Comparison of ENCODE assay signal across 8 cellular contexts in the genomic region with DNA sequence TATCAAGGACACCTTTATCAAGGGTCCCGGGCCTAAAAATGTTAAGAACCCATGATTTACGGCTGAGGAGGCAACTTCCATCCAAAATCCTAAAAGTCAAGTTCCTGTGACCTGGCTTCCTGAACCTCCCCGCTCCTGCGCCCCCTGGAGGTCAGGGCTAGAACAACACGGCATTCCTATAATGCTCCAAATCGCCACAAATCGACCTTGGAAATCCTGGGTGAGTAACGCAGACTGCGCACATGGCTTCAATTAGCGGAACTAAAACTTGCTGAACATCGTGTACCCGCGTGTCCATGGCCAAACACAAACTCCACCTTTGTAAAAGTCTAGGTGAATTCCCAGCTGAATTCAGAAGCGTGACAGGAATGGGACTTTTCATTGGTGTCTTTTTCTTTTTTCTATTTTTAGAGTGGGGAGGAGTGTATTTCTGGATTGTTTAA. TPM values are rescaled to one million over a fixed set of nuclear protein-coding genes. Genes with fewer than 3 reads are reported as not detected.
DNase-seq lines count a peak whose midpoint lies in the region; ATAC-seq, FAIRE-seq and TF ChIP-seq lines count a peak whose summit lies in the region.

No MANE protein-coding gene starts in this region.

- no peaks in the 10 kb centered on the region for H3K9me3 ChIP-seq in endothelial cell of umbilical vein (replicated peaks; ENCODE audit: control insufficient read depth, insufficient read depth, low read length)

- intact Hi-C loops in activated CD8-positive, alpha-beta T cell treated with anti-CD3 and anti-CD28 coated beads for 36 hours (cut with micrococcal nuclease) = no loop called here
- intact Hi-C loops in endothelial cell of umbilical vein (cut with micrococcal nuclease) = no loop called here
- intact Hi-C loops in natural killer cell (cut with micrococcal nuclease) = no loop called here

- FAIRE-seq in endothelial cell of umbilical vein (lab: Jason Lieb, UNC) = peak; percentile 85

- no peak overlapping the region for H2AFZ ChIP-seq in endothelial cell of umbilical vein (ENCODE audit: low read depth, low read length)

- DNase-seq in AG04449 (ENCODE audit: low read depth, low spot score) (peak; percentile 41), GM19238 (ENCODE audit: insufficient read length, low spot score) (peak; percentile 39), NCI-H460 (ENCODE audit: extremely low read depth, low read depth) (peak; percentile 57), endothelial cell of umbilical vein (ENCODE audit: low read depth, low spot score) (peak; percentile 58), natural killer cell (peak; percentile 48)
- DNase-seq in activated CD8-positive, alpha-beta T cell treated with anti-CD3 and anti-CD28 coated beads for 36 hours = peak; percentile 55
- DNase-seq in stimulated activated naive CD4-positive, alpha-beta T cell treated with Interleukin-2 at 50 U/mL for 16 hours (lab: John Stamatoyannopoulos, UW) = peak; percentile 25

- no peaks in the 10 kb centered on the region for H3K79me2 ChIP-seq in endothelial cell of umbilical vein (ENCODE audit: control insufficient read depth, insufficient read depth, low read length)

- BruUV-seq in endothelial cell of umbilical vein (replicated peaks; lab: Mats Ljungman, UMichigan) = no TSS peak

- no peaks in the 10 kb centered on the region for H3K36me3 Mint-ChIP-seq in activated CD8-positive, alpha-beta T cell treated with anti-CD3 and anti-CD28 coated beads for 36 hours (ENCODE audit: low read depth)
- no peaks in the 10 kb centered on the region for H3K36me3 Mint-ChIP-seq in natural killer cell

- no peaks in the 10 kb centered on the region for H3K9me3 Mint-ChIP-seq in activated CD8-positive, alpha-beta T cell treated with anti-CD3 and anti-CD28 coated beads for 36 hours
- no peaks in the 10 kb centered on the region for H3K9me3 Mint-ChIP-seq in natural killer cell

- H3K27me3 ChIP-seq in endothelial cell of umbilical vein (ENCODE audit: control insufficient read depth in 2 of 2, insufficient read depth in 2 of 2, low read length in 2 of 2) = no peaks in the 10 kb centered on the region

- TF ChIP-seq CTCF in AG04449 (IDR thresholded peaks at IDR 0.05; ENCODE audit: insufficient read depth, low read length, missing control alignments) (peak; percentile 92), endothelial cell of umbilical vein (IDR thresholded peaks at IDR 0.05; ENCODE audit: extremely low read depth in 1 of 2, insufficient read depth in 1 of 2, low read depth in 1 of 2, low read length in 2 of 2) (peak; percentile 93 to 99), natural killer cell (IDR thresholded peaks at IDR 0.05) (peak; percentile 94)
- peak; percentile 97 for TF ChIP-seq CTCF in activated CD8-positive, alpha-beta T cell treated with anti-CD3 and anti-CD28 coated beads for 36 hours (IDR thresholded peaks at IDR 0.05)

- H3K4me3 Mint-ChIP-seq in activated CD8-positive, alpha-beta T cell treated with anti-CD3 and anti-CD28 coated beads for 36 hours = no peak overlapping the region
- H3K4me3 Mint-ChIP-seq in natural killer cell = no peak overlapping the region

- H3K4me2 ChIP-seq in endothelial cell of umbilical vein (ENCODE audit: insufficient read depth, low read length) = no peak overlapping the region

- H3K4me3 ChIP-seq in AG04449 (ENCODE audit: low read depth, low read length) (peak overlapping the region; percentile 16; the same call in 1 of the 2 replicates), endothelial cell of umbilical vein (replicated peaks in 1 of 3; ENCODE audit: insufficient read depth in 1 of 3, low read depth in 1 of 3, low read length in 3 of 3) (no peak overlapping the region)

- POLR2A ChIA-PET in AG04449 (lab: Yijun Ruan, JAX) = no interaction called here
- POLR2A ChIA-PET in activated CD8-positive, alpha-beta T cell treated with anti-CD3 and anti-CD28 coated beads for 36 hours (lab: Charles Lee) = no interaction called here
- POLR2A ChIA-PET in endothelial cell of umbilical vein (lab: Charles Lee) = no interaction called here

- H3K27me3 Mint-ChIP-seq in activated CD8-positive, alpha-beta T cell treated with anti-CD3 and anti-CD28 coated beads for 36 hours = peaks cover 8% of the 10 kb centered on the region
- peaks cover 17 to 27% of the 10 kb centered on the region in 2 donors for H3K27me3 Mint-ChIP-seq in natural killer cell (ENCODE audit: low read depth in 2 of 2)

- no peaks in the 10 kb centered on the region for H3K9me1 ChIP-seq in endothelial cell of umbilical vein (replicated peaks; ENCODE audit: control insufficient read depth, extremely low read depth, insufficient read depth, low read length)

- no peak overlapping the region for H3K27ac Mint-ChIP-seq in activated CD8-positive, alpha-beta T cell treated with anti-CD3 and anti-CD28 coated beads for 36 hours
- H3K27ac Mint-ChIP-seq in natural killer cell = no peak overlapping the region

- no peak overlapping the region for H3K27ac ChIP-seq in endothelial cell of umbilical vein (ENCODE audit: insufficient read depth, low read depth, low read length)

- dilution Hi-C loops in endothelial cell of umbilical vein (cut with MboI; ENCODE audit: extremely low pct_ligation_motif_present, low sequenced_read_pairs) = no loop called here

- no peak for ATAC-seq in activated CD8-positive, alpha-beta T cell treated with anti-CD3 and anti-CD28 coated beads for 36 hours
- peak; percentile 58 to 68 (median 61) for ATAC-seq in natural killer cell
- no peak for ATAC-seq in HG03460 (IDR thresholded peaks at IDR 0.05; ENCODE audit: unreplicated experiment)

- TF ChIP-seq POLR2A in endothelial cell of umbilical vein (IDR thresholded peaks at IDR 0.05; ENCODE audit: low read depth, low read length) = no peak

- no peaks in the 10 kb centered on the region for H3K4me1 ChIP-seq in endothelial cell of umbilical vein (ENCODE audit: control insufficient read depth, extremely low read depth, insufficient read depth, low read length)

- no peaks in the 10 kb centered on the region for H3K36me3 ChIP-seq in endothelial cell of umbilical vein (ENCODE audit: control insufficient read depth in 2 of 2, extremely low read depth in 1 of 2, insufficient read depth in 2 of 2, low read length in 2 of 2)

- CTCF ChIA-PET in AG04449 (lab: Yijun Ruan, JAX) (interaction anchor here (0.6 to 9.8 kb wide), 27 partner anchors 11 to 393 kb away, joined by 3 to 105 read pairs (median 3); a partner anchor contains a TSS), endothelial cell of umbilical vein (lab: Charles Lee) (interaction anchor here (0.6 to 2.5 kb wide), 13 partner anchors 8 to 1504 kb away, joined by 3 to 17 read pairs (median 4); no protein-coding TSS in a partner anchor)
- CTCF ChIA-PET in activated CD8-positive, alpha-beta T cell treated with anti-CD3 and anti-CD28 coated beads for 36 hours (lab: Charles Lee) = interaction anchor here (0.6 to 2.5 kb wide), 15 partner anchors 10 to 330 kb away, joined by 3 to 9 read pairs (median 4); a partner anchor contains a TSS

- peaks cover 5% of the 10 kb centered on the region for H3K4me1 Mint-ChIP-seq in activated CD8-positive, alpha-beta T cell treated with anti-CD3 and anti-CD28 coated beads for 36 hours (ENCODE audit: low read depth)
- H3K4me1 Mint-ChIP-seq in natural killer cell = peaks cover 15 to 16% of the 10 kb centered on the region in 2 donors

- H3K9ac ChIP-seq in endothelial cell of umbilical vein (replicated peaks; ENCODE audit: extremely low read depth, insufficient read depth, low read length) = no peak overlapping the region

- H4K20me1 ChIP-seq in endothelial cell of umbilical vein (replicated peaks; ENCODE audit: control insufficient read depth, extremely low read depth, insufficient read depth, low read length) = no peaks in the 10 kb centered on the region

RNA-seq across cellular contexts. Expression of a gene that starts 4.3 kb away (rescaled TPM):
- total RNA-seq in NCI-H460 (2014; rRNA removed; shearing (Covaris generic)) = 7.1 and 8.0 TPM in 2 replicates
- 4.3 and 5.4 TPM in 2 replicates for polyA plus RNA-seq in NCI-H460 (2014; cell fraction: nucleus; rRNA removed)
- 1 to 10 TPM in 1 of 2 experiments, under 1 TPM in 1; 0.65 to 2.2 TPM for total RNA-seq in activated CD8-positive, alpha-beta T cell treated with anti-CD3 and anti-CD28 coated beads for 36 hours
- 0.49 TPM in 1 of 2 replicates, not detected in the other for total RNA-seq in endothelial cell of umbilical vein
- polyA plus RNA-seq in endothelial cell of umbilical vein = 0.11 and 0.16 TPM in 2 replicates
- polyA plus RNA-seq in endothelial cell of umbilical vein (2011; cell fraction: cytosol; rRNA removed) = 0.05 and 0.07 TPM in 2 replicates
- polyA plus RNA-seq in endothelial cell of umbilical vein (2011; cell fraction: nucleus; rRNA removed) = 0.46 and 0.53 TPM in 2 replicates
- not detected in 2 replicates for polyA plus RNA-seq in endothelial cell of umbilical vein (2012)
- 0.30 TPM in 1 of 2 replicates, not detected in the other for polyA minus RNA-seq in endothelial cell of umbilical vein
- polyA minus RNA-seq in endothelial cell of umbilical vein (2011; cell fraction: cytosol; rRNA and poly(A)+ RNA removed) = 2.7 TPM
- 0.34 TPM in 1 of 2 replicates, not detected in the other for polyA minus RNA-seq in endothelial cell of umbilical vein (2011; cell fraction: nucleus; rRNA and poly(A)+ RNA removed)
- total RNA-seq in natural killer cell = 10 to 100 TPM; 11.4 to 42.7 (median 28.7) TPM

RNA-seq across cellular contexts. Expression of a gene that starts 26.6 kb away (rescaled TPM):
- total RNA-seq in NCI-H460 (2014; rRNA removed; shearing (Covaris generic)) = 0.03 TPM in 1 of 2 replicates, not detected in the other
- polyA plus RNA-seq in NCI-H460 (2014; cell fraction: nucleus; rRNA removed) = 0.62 and 0.68 TPM in 2 replicates
- total RNA-seq in activated CD8-positive, alpha-beta T cell treated with anti-CD3 and anti-CD28 coated beads for 36 hours = under 1 TPM in 1 of 2 experiments, not detected in 1; 0.18 TPM
- total RNA-seq in endothelial cell of umbilical vein (not detected in 2 replicates), natural killer cell (10 to 100 TPM in 1 of 3 donors, 1 to 10 TPM in 2; 4.3 to 15.5 (median 8.3) TPM)
- not detected in 2 replicates for polyA plus RNA-seq in endothelial cell of umbilical vein
- not detected in 2 replicates for polyA plus RNA-seq in endothelial cell of umbilical vein (2011; cell fraction: cytosol; rRNA removed)
- polyA plus RNA-seq in endothelial cell of umbilical vein (2011; cell fraction: nucleus; rRNA removed) = not detected in 2 replicates
- not detected in 2 replicates for polyA plus RNA-seq in endothelial cell of umbilical vein (2012)
- not detected in 2 replicates for polyA minus RNA-seq in endothelial cell of umbilical vein
- 5.9 TPM for polyA minus RNA-seq in endothelial cell of umbilical vein (2011; cell fraction: cytosol; rRNA and poly(A)+ RNA removed)
- polyA minus RNA-seq in endothelial cell of umbilical vein (2011; cell fraction: nucleus; rRNA and poly(A)+ RNA removed) = not detected in 2 replicates

RNA-seq across cellular contexts. Expression of a gene that starts 30.6 kb away (rescaled TPM):
- total RNA-seq in NCI-H460 (2014; rRNA removed; shearing (Covaris generic)) = 1.7 TPM in 2 replicates
- 1.9 and 3.3 TPM in 2 replicates for polyA plus RNA-seq in NCI-H460 (2014; cell fraction: nucleus; rRNA removed)
- total RNA-seq in activated CD8-positive, alpha-beta T cell treated with anti-CD3 and anti-CD28 coated beads for 36 hours = 10 to 100 TPM; 11.4 to 12.7 TPM
- total RNA-seq in endothelial cell of umbilical vein (8.3 and 9.4 TPM in 2 replicates), natural killer cell (10 to 100 TPM in 1 of 3 donors, 1 to 10 TPM in 2; 9.1 to 10.3 (median 9.5) TPM)
- polyA plus RNA-seq in endothelial cell of umbilical vein = 2.8 and 3.0 TPM in 2 replicates
- polyA plus RNA-seq in endothelial cell of umbilical vein (2011; cell fraction: cytosol; rRNA removed) = 0.84 and 1.7 TPM in 2 replicates
- 3.1 and 5.0 TPM in 2 replicates for polyA plus RNA-seq in endothelial cell of umbilical vein (2011; cell fraction: nucleus; rRNA removed)
- 3.0 and 6.4 TPM in 2 replicates for polyA plus RNA-seq in endothelial cell of umbilical vein (2012)
- polyA minus RNA-seq in endothelial cell of umbilical vein = 0.55 and 1.1 TPM in 2 replicates
- not detected for polyA minus RNA-seq in endothelial cell of umbilical vein (2011; cell fraction: cytosol; rRNA and poly(A)+ RNA removed)
- 1.1 and 2.5 TPM in 2 replicates for polyA minus RNA-seq in endothelial cell of umbilical vein (2011; cell fraction: nucleus; rRNA and poly(A)+ RNA removed)

RNA-seq across cellular contexts. Expression of a gene that starts 43.8 kb away (rescaled TPM):
- total RNA-seq in NCI-H460 (2014; rRNA removed; shearing (Covaris generic)) = 17.6 and 18.0 TPM in 2 replicates
- polyA plus RNA-seq in NCI-H460 (2014; cell fraction: nucleus; rRNA removed) = 43.5 and 54.9 TPM in 2 replicates
- 10 to 100 TPM; 14.2 to 14.9 TPM for total RNA-seq in activated CD8-positive, alpha-beta T cell treated with anti-CD3 and anti-CD28 coated beads for 36 hours
- total RNA-seq in endothelial cell of umbilical vein (15.8 and 20.7 TPM in 2 replicates), natural killer cell (10 to 100 TPM; 19.8 to 25.9 (median 20.0) TPM)
- 12.8 and 15.9 TPM in 2 replicates for polyA plus RNA-seq in endothelial cell of umbilical vein
- polyA plus RNA-seq in endothelial cell of umbilical vein (2011; cell fraction: cytosol; rRNA removed) = 8.6 and 11.5 TPM in 2 replicates
- polyA plus RNA-seq in endothelial cell of umbilical vein (2011; cell fraction: nucleus; rRNA removed) = 36.6 and 40.2 TPM in 2 replicates
- 11.9 and 12.7 TPM in 2 replicates for polyA plus RNA-seq in endothelial cell of umbilical vein (2012)
- 10.6 TPM in 2 replicates for polyA minus RNA-seq in endothelial cell of umbilical vein
- polyA minus RNA-seq in endothelial cell of umbilical vein (2011; cell fraction: cytosol; rRNA and poly(A)+ RNA removed) = 16.0 TPM
- 13.2 and 19.5 TPM in 2 replicates for polyA minus RNA-seq in endothelial cell of umbilical vein (2011; cell fraction: nucleus; rRNA and poly(A)+ RNA removed)

RNA-seq across cellular contexts. Expression of a gene that starts 49.0 kb away (rescaled TPM):
- 6.0 and 6.1 TPM in 2 replicates for total RNA-seq in NCI-H460 (2014; rRNA removed; shearing (Covaris generic))
- 9.7 and 14.5 TPM in 2 replicates for polyA plus RNA-seq in NCI-H460 (2014; cell fraction: nucleus; rRNA removed)
- total RNA-seq in activated CD8-positive, alpha-beta T cell treated with anti-CD3 and anti-CD28 coated beads for 36 hours = 10 to 100 TPM; 24.4 to 27.0 TPM
- 26.9 and 29.0 TPM in 2 replicates for total RNA-seq in endothelial cell of umbilical vein
- 4.6 and 6.0 TPM in 2 replicates for polyA plus RNA-seq in endothelial cell of umbilical vein
- 4.2 and 5.1 TPM in 2 replicates for polyA plus RNA-seq in endothelial cell of umbilical vein (2011; cell fraction: cytosol; rRNA removed)
- 21.1 and 30.7 TPM in 2 replicates for polyA plus RNA-seq in endothelial cell of umbilical vein (2011; cell fraction: nucleus; rRNA removed)
- 14.2 and 25.1 TPM in 2 replicates for polyA plus RNA-seq in endothelial cell of umbilical vein (2012)
- 4.0 and 7.1 TPM in 2 replicates for polyA minus RNA-seq in endothelial cell of umbilical vein
- 4.5 TPM for polyA minus RNA-seq in endothelial cell of umbilical vein (2011; cell fraction: cytosol; rRNA and poly(A)+ RNA removed)
- polyA minus RNA-seq in endothelial cell of umbilical vein (2011; cell fraction: nucleus; rRNA and poly(A)+ RNA removed) = 11.6 and 17.7 TPM in 2 replicates
- 10 to 100 TPM; 49.6 to 55.8 (median 55.4) TPM for total RNA-seq in natural killer cell

Comparison
In these comparisons a context has a peak if more than half of its experiments do, and no peak if none do; other contexts are left out.
1. ATAC-seq: peak in natural killer cell (3 of 3); none in activated CD8-positive, alpha-beta T cell treated with anti-CD3 and anti-CD28 coated beads for 36 hours (single experiment) and HG03460 (single experiment).
2. Peak in every context shown above with its lines, with median percentiles within 50 percentile points of each other: DNase-seq and CTCF ChIP-seq.